1 cellular context compared by ENCODE assay signal in genomic region chr1:224500802-224501201, GRCh38.
TF ChIP-seq lines count a peak whose summit lies in the region.

No MANE protein-coding gene starts in this region.

TF ChIP-seq in IMR-90, 13 proteins besides CTCF, POLR2A, EP300 and RAD21:
- TF ChIP-seq ELK1 (IDR thresholded peaks at IDR 0.05; ENCODE audit: borderline replicate concordance, low read depth, low read length) = no peak
- TF ChIP-seq MAFK (IDR thresholded peaks at IDR 0.05; ENCODE audit: low read depth, low read length) = no peak
- TF ChIP-seq FOS (IDR thresholded peaks at IDR 0.05; ENCODE audit: low read depth, low read length) = no peak
- no peak for TF ChIP-seq MAZ (IDR thresholded peaks at IDR 0.05; ENCODE audit: borderline replicate concordance, low read depth, low read length)
- no peak for TF ChIP-seq CEBPB (IDR thresholded peaks at IDR 0.05; ENCODE audit: low read depth, low read length)
- TF ChIP-seq NFE2L2 (IDR thresholded peaks at IDR 0.05; ENCODE audit: low read depth, low read length) = no peak
- no peak for TF ChIP-seq MXI1 (IDR thresholded peaks at IDR 0.05; ENCODE audit: borderline replicate concordance, low read depth, low read length)
- TF ChIP-seq RCOR1 (IDR thresholded peaks at IDR 0.05; ENCODE audit: insufficient replicate concordance, low read length) = no peak
- no peak for TF ChIP-seq RFX5 (IDR thresholded peaks at IDR 0.05; ENCODE audit: low read depth, low read length)
- TF ChIP-seq USF2 (IDR thresholded peaks at IDR 0.05; ENCODE audit: low read depth, low read length) = no peak
- TF ChIP-seq SMC3 (IDR thresholded peaks at IDR 0.05; ENCODE audit: low read depth, low read length) = no peak
- TF ChIP-seq CHD1 (IDR thresholded peaks at IDR 0.05; ENCODE audit: low read depth, low read length) = no peak
- TF ChIP-seq BHLHE40 (IDR thresholded peaks at IDR 0.05; ENCODE audit: low read depth, low read length) = no peak
